2 cellular contexts compared by ENCODE assay signal in genomic region chr2:68378779-68379178, GRCh38. TPM values are rescaled to one million over a fixed set of nuclear protein-coding genes. Genes with fewer than 3 reads are reported as not detected.
"Had no signal": no experiment of that assay in that cellular context is flagged by ENCODE, and none has a peak within 500 bp of the region (broad histone marks: within the 10 kb centered on the region; RNA-seq: fewer than 3 reads in every experiment).

No MANE protein-coding gene starts in this region.

RNA-seq across cellular contexts. Expression of gene PLEK, which starts 13.7 kb away (rescaled TPM):
- total RNA-seq: fibroblast of villous mesenchyme had no signal

RNA-seq across cellular contexts. Expression of gene CNRIP1, which starts 59.0 kb away (rescaled TPM):
- total RNA-seq: mononuclear cell had no signal
